ENCODE assay signal across 12 cellular contexts in genomic region chr4:77047037-77047436, GRCh38. TPM values are rescaled to one million over a fixed set of nuclear protein-coding genes. Genes with fewer than 3 reads are reported as not detected.
DNase-seq lines count a peak whose midpoint lies in the region; ATAC-seq and TF ChIP-seq lines count a peak whose summit lies in the region.
"Had no signal": no experiment of that assay in that cellular context is flagged by ENCODE, and none has a peak within 500 bp of the region (broad histone marks: within the 10 kb centered on the region; RNA-seq: fewer than 3 reads in every experiment).

No MANE protein-coding gene starts in this region.

- peak; percentile 33 for TF ChIP-seq CTCF in left ventricle myocardium inferior (IDR thresholded peaks at IDR 0.05; ENCODE audit: borderline replicate concordance)
- TF ChIP-seq CTCF in glutamatergic neuron (IDR thresholded peaks at IDR 0.05; ENCODE audit: partially characterized antibody, unreplicated experiment), result peak; percentile 54

- H3K4me3 Mint-ChIP-seq in glutamatergic neuron (ENCODE audit: unreplicated experiment), result no peak overlapping the region

- H3K9me3 ChIP-seq in left ventricle myocardium inferior (replicated peaks) (no peaks in the 10 kb centered on the region), right cardiac atrium (ENCODE audit: control insufficient read depth, low read length) (no peaks in the 10 kb centered on the region)
- H3K9me3 ChIP-seq: SJCRH30 had no signal

- intact Hi-C loops in left ventricle myocardium inferior (cut with micrococcal nuclease), result no loop called here
- intact Hi-C loops in right cardiac atrium (cut with DNase I), result loop anchor here in 2 of 4 donors (10.0 kb wide), 1 partner anchor 532 kb away; no protein-coding TSS in a partner anchor

- H3K27ac ChIP-seq in left ventricle myocardium inferior (replicated peaks), result no peak overlapping the region
- H3K27ac ChIP-seq in right cardiac atrium (ENCODE audit: low read length), result no peak overlapping the region
- H3K27ac ChIP-seq: SJCRH30, skin epidermis had no signal

- H3K4me1 Mint-ChIP-seq in glutamatergic neuron (ENCODE audit: low read depth, unreplicated experiment), result peaks cover 13% of the 10 kb centered on the region

- no peak overlapping the region for H3K4me3 ChIP-seq in left ventricle myocardium inferior
- H3K4me3 ChIP-seq in right cardiac atrium (ENCODE audit: low read length), result no peak overlapping the region
- H3K4me3 ChIP-seq: SJCRH30, skin epidermis had no signal

- DNase-seq in left ventricle myocardium inferior, result no peak
- no peak for DNase-seq in right cardiac atrium
- DNase-seq in SW480 (ENCODE audit: low spot score), result peak; percentile 13
- DNase-seq in glutamatergic neuron, result no peak
- DNase-seq in stimulated activated naive CD4-positive, alpha-beta T cell (lab: John Stamatoyannopoulos, UW), result no peak
- DNase-seq in cerebellum (ENCODE audit: low spot score), result no peak
- no peak for DNase-seq in GM19240 (ENCODE audit: insufficient read length, low spot score)
- DNase-seq: cortex of kidney, GF-D8 had no signal

- H3K4me1 ChIP-seq in left ventricle myocardium inferior (peaks cover 5% of the 10 kb centered on the region), right cardiac atrium (ENCODE audit: control insufficient read depth, insufficient read depth, low read length) (no peaks in the 10 kb centered on the region)

- H3K9me3 Mint-ChIP-seq in glutamatergic neuron (ENCODE audit: unreplicated experiment), result peaks cover 2% of the 10 kb centered on the region

- ATAC-seq in right cardiac atrium (no peak), HG03097 (IDR thresholded peaks at IDR 0.05; ENCODE audit: low FRiP score, unreplicated experiment) (no peak)

- peaks cover 1% of the 10 kb centered on the region for H3K27me3 Mint-ChIP-seq in glutamatergic neuron (ENCODE audit: unreplicated experiment)

- H3K36me3 Mint-ChIP-seq in glutamatergic neuron (ENCODE audit: unreplicated experiment), result no peaks in the 10 kb centered on the region

- peaks cover 56% of the 10 kb centered on the region for H3K36me3 ChIP-seq in left ventricle myocardium inferior

- no peaks in the 10 kb centered on the region for H3K27me3 ChIP-seq in left ventricle myocardium inferior (ENCODE audit: low read depth)
- H3K27me3 ChIP-seq in right cardiac atrium (ENCODE audit: control insufficient read depth, insufficient read depth), result no peaks in the 10 kb centered on the region
- H3K27me3 ChIP-seq: SJCRH30 had no signal

- peak overlapping the region; percentile 65 for H3K27ac Mint-ChIP-seq in glutamatergic neuron (ENCODE audit: unreplicated experiment)

RNA-seq across cellular contexts. Expression of gene CCNI, which starts 28.8 kb away (rescaled TPM):
- total RNA-seq in left ventricle myocardium inferior, result 344 TPM
- 100 to 1,000 TPM; 310 to 338 (median 324) TPM for total RNA-seq in right cardiac atrium
- polyA plus RNA-seq in right cardiac atrium, result 146 TPM
- total RNA-seq in glutamatergic neuron (ENCODE audit: unreplicated experiment), result 600 TPM
- total RNA-seq in cerebellum, result 296 TPM
